Comparison of ENCODE assay signal across 1 cellular context in the genomic region with DNA sequence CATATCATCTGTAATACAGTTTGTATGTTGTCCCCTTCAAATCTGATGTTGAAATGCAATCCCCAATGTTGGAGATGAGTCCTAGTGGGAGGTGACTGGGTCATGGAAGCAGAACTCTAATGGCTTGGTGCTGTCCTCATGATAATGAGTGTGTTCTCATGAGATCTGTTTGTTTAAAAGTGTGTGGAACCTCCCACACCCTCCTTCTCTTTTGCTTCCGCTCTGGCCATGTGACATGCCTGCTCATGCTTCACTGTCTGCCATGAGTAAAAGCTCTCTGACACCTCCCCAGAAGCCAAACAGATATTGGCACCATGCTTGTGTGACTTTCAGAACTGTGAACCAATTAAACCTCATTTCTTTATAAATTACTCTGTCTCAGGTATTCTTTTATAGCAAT.
TF ChIP-seq lines count a peak whose summit lies in the region.

No MANE protein-coding gene starts in this region.

TF ChIP-seq in K562, 482 proteins besides CTCF, POLR2A, EP300 and RAD21 (continued from another document):
- TF ChIP-seq E2F3 (CRISPR knock-in tag; IDR thresholded peaks at IDR 0.05), result no peak
- no peak for TF ChIP-seq ZNF408 (CRISPR knock-in tag; IDR thresholded peaks at IDR 0.05; ENCODE audit: low read depth)
- TF ChIP-seq SMAD2 (IDR thresholded peaks at IDR 0.05; ENCODE audit: low read depth, low read length), result no peak
- TF ChIP-seq KLF13 (tag; IDR thresholded peaks at IDR 0.05; ENCODE audit: borderline replicate concordance, low read depth), result no peak
- no peak for TF ChIP-seq GTF2F1 (IDR thresholded peaks at IDR 0.05; ENCODE audit: low read depth, low read length)
- no peak for TF ChIP-seq POLR3A (IDR thresholded peaks at IDR 0.05; ENCODE audit: borderline replicate concordance, extremely low read depth, insufficient read depth, insufficient read length)
- TF ChIP-seq KLF16 (IDR thresholded peaks at IDR 0.05), result no peak
- 0 out of 2 replicates have a peak, but pooled peaks have one; percentile 19 for TF ChIP-seq MGA (IDR thresholded peaks at IDR 0.05)
- no peak for TF ChIP-seq ZNF511 (CRISPR knock-in tag; IDR thresholded peaks at IDR 0.05)
- TF ChIP-seq FOXP4 (CRISPR knock-in tag; IDR thresholded peaks at IDR 0.05; ENCODE audit: borderline replicate concordance), result no peak
- no peak for TF ChIP-seq ZNF609 (CRISPR knock-in tag; IDR thresholded peaks at IDR 0.05; ENCODE audit: borderline replicate concordance)
- no peak for TF ChIP-seq SRF (CRISPR knock-in tag; IDR thresholded peaks at IDR 0.05)
